Comparison of ENCODE assay signal across 10 cellular contexts in genomic region chr5:127785098-127785927, GRCh38.
A peak's percentile ranks its signal among the peaks of the same experiment; 100 is the strongest.
DNase-seq lines count a peak whose midpoint lies in the region; ATAC-seq and TF ChIP-seq lines count a peak whose summit lies in the region.
"Had no signal": no experiment of that assay in that cellular context is flagged by ENCODE, and none has a peak within 500 bp of the region (broad histone marks: within the 10 kb centered on the region; RNA-seq: fewer than 3 reads in every experiment).

No MANE protein-coding gene starts in this region.

- no peaks in the 10 kb centered on the region for H3K27me3 ChIP-seq in suprapubic skin

- H3K27me3 Mint-ChIP-seq in activated CD4-positive, alpha-beta T cell treated with anti-CD3 and anti-CD28 coated beads, Interleukin-2, amount 10 ng/mL, durations not matched to agents 7 days and 5 days: peaks cover 8% of the 10 kb centered on the region
- H3K27me3 Mint-ChIP-seq in activated naive CD4-positive, alpha-beta T cell treated with anti-CD3 and anti-CD28 coated beads, Interleukin-2, amount 10 ng/mL, durations not matched to agents 7 days and 5 days: no peaks in the 10 kb centered on the region

- peak; percentile 54 for DNase-seq in activated CD4-positive, alpha-beta T cell treated with anti-CD3 and anti-CD28 coated beads, Interleukin-2, amount 10 ng/mL, durations not matched to agents 7 days and 5 days
- no peak for DNase-seq in activated CD4-positive, alpha-beta T cell treated with anti-CD3 and anti-CD28 coated beads, Interleukin-2, amount 50 U/mL, for 1 hour
- DNase-seq in activated naive CD4-positive, alpha-beta T cell treated with anti-CD3 and anti-CD28 coated beads, Interleukin-2, amount 10 ng/mL, durations not matched to agents 7 days and 5 days: peak; percentile 21
- DNase-seq in renal cortical epithelial cell (ENCODE audit: low read depth) (peak; percentile 93), suprapubic skin (ENCODE audit: low spot score in 2 of 2) (no peak), NCI-H2227 (lab: John Stamatoyannopoulos, UW; ENCODE audit: unreplicated experiment) (no peak)
- DNase-seq: DND-41 had no signal

- peak overlapping the region; percentile 11 for H3K4me3 Mint-ChIP-seq in activated CD4-positive, alpha-beta T cell treated with anti-CD3 and anti-CD28 coated beads, Interleukin-2, amount 10 ng/mL, durations not matched to agents 7 days and 5 days
- no peak overlapping the region for H3K4me3 Mint-ChIP-seq in activated naive CD4-positive, alpha-beta T cell treated with anti-CD3 and anti-CD28 coated beads, Interleukin-2, amount 10 ng/mL, durations not matched to agents 7 days and 5 days
- H3K4me3 Mint-ChIP-seq: neural crest cell had no signal

- TF ChIP-seq POLR2A in suprapubic skin (IDR thresholded peaks at IDR 0.05): no peak

- peaks cover 30% of the 10 kb centered on the region for H3K4me1 Mint-ChIP-seq in activated CD4-positive, alpha-beta T cell treated with anti-CD3 and anti-CD28 coated beads, Interleukin-2, amount 10 ng/mL, durations not matched to agents 7 days and 5 days
- peaks cover 15% of the 10 kb centered on the region for H3K4me1 Mint-ChIP-seq in activated naive CD4-positive, alpha-beta T cell treated with anti-CD3 and anti-CD28 coated beads, Interleukin-2, amount 10 ng/mL, durations not matched to agents 7 days and 5 days
- H3K4me1 Mint-ChIP-seq: neural crest cell had no signal

- CTCF ChIA-PET in activated CD4-positive, alpha-beta T cell treated with anti-CD3 and anti-CD28 coated beads, Interleukin-2, amount 10 ng/mL, durations not matched to agents 7 days and 5 days (lab: Charles Lee): interaction anchor here (1.1 to 1.2 kb wide), 3 partner anchors 15 to 137 kb away, joined by 3 read pairs; no protein-coding TSS in a partner anchor
- CTCF ChIA-PET in activated naive CD4-positive, alpha-beta T cell treated with anti-CD3 and anti-CD28 coated beads, Interleukin-2, amount 10 ng/mL, durations not matched to agents 7 days and 5 days (lab: Charles Lee): no interaction called here

- WGBS in suprapubic skin: 83% methylated on average over 6 of the region's 6 CpGs

- H3K27ac ChIP-seq in suprapubic skin: no peak overlapping the region

- no peaks in the 10 kb centered on the region for H3K36me3 ChIP-seq in suprapubic skin

- H3K36me3 Mint-ChIP-seq in activated CD4-positive, alpha-beta T cell treated with anti-CD3 and anti-CD28 coated beads, Interleukin-2, amount 10 ng/mL, durations not matched to agents 7 days and 5 days (ENCODE audit: low read depth): peaks cover 6% of the 10 kb centered on the region
- H3K36me3 Mint-ChIP-seq in activated naive CD4-positive, alpha-beta T cell treated with anti-CD3 and anti-CD28 coated beads, Interleukin-2, amount 10 ng/mL, durations not matched to agents 7 days and 5 days: no peaks in the 10 kb centered on the region

- H3K4me1 ChIP-seq in suprapubic skin: no peaks in the 10 kb centered on the region

- peak overlapping the region; percentile 81 for H3K27ac Mint-ChIP-seq in activated CD4-positive, alpha-beta T cell treated with anti-CD3 and anti-CD28 coated beads, Interleukin-2, amount 10 ng/mL, durations not matched to agents 7 days and 5 days
- peak overlapping the region; percentile 78 for H3K27ac Mint-ChIP-seq in activated naive CD4-positive, alpha-beta T cell treated with anti-CD3 and anti-CD28 coated beads, Interleukin-2, amount 10 ng/mL, durations not matched to agents 7 days and 5 days

- H3K9me3 ChIP-seq in suprapubic skin: no peaks in the 10 kb centered on the region

- no peak for TF ChIP-seq EP300 in suprapubic skin (IDR thresholded peaks at IDR 0.05)

- H3K4me3 ChIP-seq in suprapubic skin: no peak overlapping the region

- POLR2A ChIA-PET in activated CD4-positive, alpha-beta T cell treated with anti-CD3 and anti-CD28 coated beads, Interleukin-2, amount 10 ng/mL, durations not matched to agents 7 days and 5 days (lab: Charles Lee): no interaction called here

- no peak for TF ChIP-seq CTCF in suprapubic skin (IDR thresholded peaks at IDR 0.05)

- peak; percentile 89 for ATAC-seq in HG03045 (IDR thresholded peaks at IDR 0.05; ENCODE audit: unreplicated experiment)
- ATAC-seq in GM19351 (IDR thresholded peaks at IDR 0.05; ENCODE audit: unreplicated experiment): no peak

- H3K9me3 Mint-ChIP-seq in activated CD4-positive, alpha-beta T cell treated with anti-CD3 and anti-CD28 coated beads, Interleukin-2, amount 10 ng/mL, durations not matched to agents 7 days and 5 days: peaks cover 13% of the 10 kb centered on the region
- H3K9me3 Mint-ChIP-seq in activated naive CD4-positive, alpha-beta T cell treated with anti-CD3 and anti-CD28 coated beads, Interleukin-2, amount 10 ng/mL, durations not matched to agents 7 days and 5 days: no peaks in the 10 kb centered on the region

Comparison
In these comparisons a context has a peak if more than half of its experiments do, and no peak if none do; other contexts are left out.
1. DNase-seq: peak in activated CD4-positive, alpha-beta T cell treated with anti-CD3 and anti-CD28 coated beads, Interleukin-2, amount 10 ng/mL, durations not matched to agents 7 days and 5 days (single experiment), activated naive CD4-positive, alpha-beta T cell treated with anti-CD3 and anti-CD28 coated beads, Interleukin-2, amount 10 ng/mL, durations not matched to agents 7 days and 5 days (single experiment) and renal cortical epithelial cell (single experiment); none in activated CD4-positive, alpha-beta T cell treated with anti-CD3 and anti-CD28 coated beads, Interleukin-2, amount 50 U/mL, for 1 hour (single experiment), suprapubic skin (0 of 2) and NCI-H2227 (single experiment).